Comparison of ENCODE assay signal across 22 cellular contexts in genomic region chr1:20071416-20071815, GRCh38. TPM values are rescaled to one million over a fixed set of nuclear protein-coding genes. Genes with fewer than 3 reads are reported as not detected.
DNase-seq lines count a peak whose midpoint lies in the region; ATAC-seq and TF ChIP-seq lines count a peak whose summit lies in the region.
"Had no signal": no experiment of that assay in that cellular context is flagged by ENCODE, and none has a peak within 500 bp of the region (broad histone marks: within the 10 kb centered on the region; RNA-seq: fewer than 3 reads in every experiment).

No MANE protein-coding gene starts in this region.

- H3K4me1 ChIP-seq in esophagus squamous epithelium = peaks cover 0 to 4% (median 0%) of the 10 kb centered on the region in 3 donors
- H3K4me1 ChIP-seq in lung (ENCODE audit: control insufficient read depth in 2 of 2, insufficient read depth in 2 of 2, low read length in 2 of 2) = peaks cover 5 to 14% of the 10 kb centered on the region in 2 donors
- peaks cover 14% of the 10 kb centered on the region for H3K4me1 ChIP-seq in rectal smooth muscle tissue (ENCODE audit: control insufficient read depth, insufficient read depth, low read length)
- H3K4me1 ChIP-seq: Peyer's patch, SJSA1 had no signal

- H3K36me3 ChIP-seq in esophagus squamous epithelium = no peaks in the 10 kb centered on the region
- H3K36me3 ChIP-seq in lung (ENCODE audit: control insufficient read depth in 2 of 2, insufficient read depth in 2 of 2, low read length in 2 of 2) = peaks cover 0 to under 1% of the 10 kb centered on the region in 2 donors
- H3K36me3 ChIP-seq in rectal smooth muscle tissue (ENCODE audit: control insufficient read depth, insufficient read depth, low read length) = no peaks in the 10 kb centered on the region
- H3K36me3 ChIP-seq: Peyer's patch, SJSA1 had no signal

- no peak for DNase-seq in coronary artery (ENCODE audit: low spot score)
- DNase-seq in esophagus squamous epithelium (lab: John Stamatoyannopoulos, UW) = no peak
- peak; percentile 10 for DNase-seq in lung (ENCODE audit: low spot score)
- DNase-seq in ecto neural progenitor cell (ENCODE audit: low spot score) = no peak
- no peak for DNase-seq in activated CD4-positive, alpha-beta T cell treated with anti-CD3 and anti-CD28 coated beads, Interleukin-2, amount 50 U/mL, for 4 hours
- DNase-seq in 8988T = no peak
- DNase-seq: CD4-positive, alpha-beta T cell; COR-L47; DND-41; H7; NCI-H1105; NCI-H146; NCI-H2081; NCI-H2171; NCI-H524 treated with DMSO at 0.1 percent for 48 hours; Peyer's patch had no signal

- H3K27me3 ChIP-seq in esophagus squamous epithelium = peaks cover 0 to 4% (median 0%) of the 10 kb centered on the region in 4 donors
- no peaks in the 10 kb centered on the region for H3K27me3 ChIP-seq in lung (ENCODE audit: control insufficient read depth, insufficient read depth)
- no peaks in the 10 kb centered on the region for H3K27me3 ChIP-seq in rectal smooth muscle tissue (ENCODE audit: control insufficient read depth, insufficient read depth, low read length)
- H3K27me3 ChIP-seq: Peyer's patch, SJSA1 had no signal

- H3K9me3 ChIP-seq in esophagus squamous epithelium (no peaks in the 10 kb centered on the region), lung (ENCODE audit: control insufficient read depth in 2 of 2, insufficient read depth in 1 of 2, low read length in 1 of 2) (no peaks in the 10 kb centered on the region)
- H3K9me3 ChIP-seq: Peyer's patch, SJSA1 had no signal

- TF ChIP-seq CTCF in coronary artery (IDR thresholded peaks at IDR 0.05) (no peak), esophagus squamous epithelium (IDR thresholded peaks at IDR 0.05) (no peak), lung (IDR thresholded peaks at IDR 0.05; ENCODE audit: control extremely low read depth, extremely low read depth) (no peak)

- 53 to 71% methylated on average over 5 to 6 of the region's 6 CpGs for WGBS in esophagus squamous epithelium, 2 donors
- WGBS in lung, 2 donors = 86 to 87% methylated on average over 6 of the region's 6 CpGs

- intact Hi-C loops in esophagus squamous epithelium (cut with DNase I) = no loop called here

- peak overlapping the region; percentile 69 for H3K4me3 ChIP-seq in coronary artery
- H3K4me3 ChIP-seq in esophagus squamous epithelium = peak overlapping the region in 3 of 4 donors; percentile 5 to 57 (median 28)
- no peak overlapping the region for H3K4me3 ChIP-seq in lung
- H3K4me3 ChIP-seq in rectal smooth muscle tissue (ENCODE audit: low read length) = peak overlapping the region; percentile 61
- H3K4me3 ChIP-seq: GM12878, Peyer's patch, SJSA1 had no signal

- no peak for ATAC-seq in lung (ENCODE audit: insufficient read depth, low FRiP score)
- ATAC-seq: GM12878 had no signal

- peak overlapping the region; percentile 71 to 84 for H3K27ac ChIP-seq in coronary artery
- H3K27ac ChIP-seq in esophagus squamous epithelium = peak overlapping the region in 3 of 4 donors; percentile 69 to 85 (median 81)
- H3K27ac ChIP-seq in lung (ENCODE audit: low read depth in 1 of 2, low read length in 1 of 2) = peak overlapping the region in 1 of 2 donors; percentile 12
- H3K27ac ChIP-seq in rectal smooth muscle tissue (ENCODE audit: low read depth, low read length) = peak overlapping the region; percentile 93
- H3K27ac ChIP-seq: SJSA1 had no signal

- H3K9ac ChIP-seq in rectal smooth muscle tissue (ENCODE audit: low read length) = no peak overlapping the region

- no peak for TF ChIP-seq POLR2A in esophagus squamous epithelium (IDR thresholded peaks at IDR 0.05)

RNA-seq across cellular contexts. Expression of gene PLA2G5, which starts 1.4 kb away (rescaled TPM):
- total RNA-seq in esophagus squamous epithelium = 1 to 10 TPM in 2 of 4 donors, under 1 TPM in 1, not detected in 1; 0.97 to 6.7 (median 2.3) TPM
- total RNA-seq in lung = 1 to 10 TPM; 1.1 to 6.5 TPM
- polyA plus RNA-seq in lung = 1 to 10 TPM; 1.4 to 3.8 TPM
- total RNA-seq: CD4-positive, alpha-beta T cell; OCI-LY7; SJSA1 had no signal
- polyA plus RNA-seq: BJ, IgD-negative memory B cell had no signal

RNA-seq across cellular contexts. Expression of gene PLA2G2D, which starts 47.9 kb away (rescaled TPM):
- total RNA-seq in esophagus squamous epithelium (under 1 TPM in 1 of 4 donors, not detected in 3; 0.19 TPM), lung (under 1 TPM in 1 of 2 donors, not detected in 1; 0.57 TPM)
- under 1 TPM; 0.06 TPM for polyA plus RNA-seq in lung
- total RNA-seq: CD4-positive, alpha-beta T cell; H7; OCI-LY7; SJSA1 had no signal
- polyA plus RNA-seq: BJ had no signal
